In genomic region chr1:889774-890173, GRCh38 we compare ENCODE assay signal across 10 cellular contexts. TPM values are rescaled to one million over a fixed set of nuclear protein-coding genes. Genes with fewer than 3 reads are reported as not detected.
DNase-seq lines count a peak whose midpoint lies in the region; ATAC-seq lines count a peak whose summit lies in the region.
"Not testable (repeated sequence)": the region's sequence is repeated elsewhere in the genome, so short reads cannot be mapped to it uniquely, and the experiment has no call there.
"Had no signal": no experiment of that assay in that cellular context is flagged by ENCODE, and none has a peak within 500 bp of the region (broad histone marks: within the 10 kb centered on the region; RNA-seq: fewer than 3 reads in every experiment).

No MANE protein-coding gene starts in this region.

- not testable (repeated sequence) for DNase-seq in activated CD4-positive, alpha-beta T cell treated with anti-CD3 and anti-CD28 coated beads for 36 hours; activated CD8-positive, alpha-beta memory T cell treated with anti-CD3 and anti-CD28 coated beads, Interleukin-2, amount 10 ng/mL, durations not matched to agents 7 days and 5 days
- peak in 1 of 2 donors; percentile 32 for DNase-seq in activated T-cell treated with anti-CD3 and anti-CD28 coated beads, Interleukin-2, amount 50 U/mL, for 72 hours

- intact Hi-C loops in activated CD4-positive, alpha-beta T cell treated with anti-CD3 and anti-CD28 coated beads for 36 hours (cut with DNase I, micrococcal nuclease), result not testable (repeated sequence)

- peaks cover 31% of the 10 kb centered on the region for H3K27me3 Mint-ChIP-seq in activated CD4-positive, alpha-beta T cell treated with anti-CD3 and anti-CD28 coated beads for 36 hours
- H3K27me3 Mint-ChIP-seq in activated CD8-positive, alpha-beta memory T cell treated with anti-CD3 and anti-CD28 coated beads, Interleukin-2, amount 10 ng/mL, durations not matched to agents 7 days and 5 days, result peaks cover 54% of the 10 kb centered on the region
- H3K27me3 Mint-ChIP-seq in activated T-cell treated with anti-CD3 and anti-CD28 coated beads, Interleukin-2, amount 50 U/mL, for 72 hours (ENCODE audit: low read depth), result peaks cover 41% of the 10 kb centered on the region
- H3K27me3 Mint-ChIP-seq in activated T-helper 17 cell treated with anti-CD3 and anti-CD28 coated beads, Interleukin-2, amount 50 U/mL, for 72 hours, result peaks cover 24% of the 10 kb centered on the region

- CTCF ChIA-PET in activated CD4-positive, alpha-beta T cell treated with anti-CD3 and anti-CD28 coated beads for 36 hours (lab: Charles Lee), result interaction anchor here (1.2 kb wide), 1 partner anchor 16 kb away, joined by 3 read pairs; no protein-coding TSS in a partner anchor
- CTCF ChIA-PET in activated CD8-positive, alpha-beta memory T cell treated with anti-CD3 and anti-CD28 coated beads, Interleukin-2, amount 10 ng/mL, durations not matched to agents 7 days and 5 days (lab: Charles Lee), result interaction anchor here (1.1 to 1.3 kb wide), 3 partner anchors 14 to 16 kb away, joined by 3 to 5 read pairs (median 4); no protein-coding TSS in a partner anchor

- not testable (repeated sequence) for H3K27ac Mint-ChIP-seq in activated CD4-positive, alpha-beta T cell treated with anti-CD3 and anti-CD28 coated beads for 36 hours; activated T-cell treated with anti-CD3 and anti-CD28 coated beads, Interleukin-2, amount 50 U/mL, for 72 hours; activated T-helper 17 cell treated with anti-CD3 and anti-CD28 coated beads, Interleukin-2, amount 50 U/mL, for 72 hours
- peak overlapping the region; percentile 76 for H3K27ac Mint-ChIP-seq in activated CD8-positive, alpha-beta memory T cell treated with anti-CD3 and anti-CD28 coated beads, Interleukin-2, amount 10 ng/mL, durations not matched to agents 7 days and 5 days

- peaks cover 12% of the 10 kb centered on the region for H3K4me1 Mint-ChIP-seq in activated CD4-positive, alpha-beta T cell treated with anti-CD3 and anti-CD28 coated beads for 36 hours
- peaks cover 24% of the 10 kb centered on the region for H3K4me1 Mint-ChIP-seq in activated CD8-positive, alpha-beta memory T cell treated with anti-CD3 and anti-CD28 coated beads, Interleukin-2, amount 10 ng/mL, durations not matched to agents 7 days and 5 days
- H3K4me1 Mint-ChIP-seq in activated T-cell treated with anti-CD3 and anti-CD28 coated beads, Interleukin-2, amount 50 U/mL, for 72 hours (ENCODE audit: low read depth), result peaks cover 19% of the 10 kb centered on the region
- H3K4me1 Mint-ChIP-seq in activated T-helper 17 cell treated with anti-CD3 and anti-CD28 coated beads, Interleukin-2, amount 50 U/mL, for 72 hours, result not testable (repeated sequence)

- POLR2A ChIA-PET in activated CD4-positive, alpha-beta T cell treated with anti-CD3 and anti-CD28 coated beads for 36 hours (lab: Charles Lee), result not testable (repeated sequence)

- H3K4me3 Mint-ChIP-seq in activated CD4-positive, alpha-beta T cell treated with anti-CD3 and anti-CD28 coated beads for 36 hours; activated CD8-positive, alpha-beta memory T cell treated with anti-CD3 and anti-CD28 coated beads, Interleukin-2, amount 10 ng/mL, durations not matched to agents 7 days and 5 days: not testable (repeated sequence)
- H3K4me3 Mint-ChIP-seq in activated T-cell treated with anti-CD3 and anti-CD28 coated beads, Interleukin-2, amount 50 U/mL, for 72 hours, result peak overlapping the region; percentile 25 to 51
- H3K4me3 Mint-ChIP-seq in activated T-helper 17 cell treated with anti-CD3 and anti-CD28 coated beads, Interleukin-2, amount 50 U/mL, for 72 hours, result peak overlapping the region; percentile 32

- H3K36me3 Mint-ChIP-seq in activated CD4-positive, alpha-beta T cell treated with anti-CD3 and anti-CD28 coated beads for 36 hours (ENCODE audit: low read depth); activated CD8-positive, alpha-beta memory T cell treated with anti-CD3 and anti-CD28 coated beads, Interleukin-2, amount 10 ng/mL, durations not matched to agents 7 days and 5 days; activated T-cell treated with anti-CD3 and anti-CD28 coated beads, Interleukin-2, amount 50 U/mL, for 72 hours (ENCODE audit: insufficient read depth in 2 of 2); activated T-helper 17 cell treated with anti-CD3 and anti-CD28 coated beads, Interleukin-2, amount 50 U/mL, for 72 hours (ENCODE audit: low read depth): not testable (repeated sequence)

- H3K9me3 Mint-ChIP-seq in activated CD4-positive, alpha-beta T cell treated with anti-CD3 and anti-CD28 coated beads for 36 hours (ENCODE audit: low read depth); activated CD8-positive, alpha-beta memory T cell treated with anti-CD3 and anti-CD28 coated beads, Interleukin-2, amount 10 ng/mL, durations not matched to agents 7 days and 5 days (ENCODE audit: low read depth); activated T-cell treated with anti-CD3 and anti-CD28 coated beads, Interleukin-2, amount 50 U/mL, for 72 hours; activated T-helper 17 cell treated with anti-CD3 and anti-CD28 coated beads, Interleukin-2, amount 50 U/mL, for 72 hours: not testable (repeated sequence)

- peak; percentile 12 for ATAC-seq in activated CD4-positive, alpha-beta T cell treated with anti-CD3 and anti-CD28 coated beads for 36 hours
- peak; percentile 12 for ATAC-seq in activated CD8-positive, alpha-beta memory T cell treated with anti-CD3 and anti-CD28 coated beads, Interleukin-2, amount 10 ng/mL, durations not matched to agents 7 days and 5 days
- peak; percentile 53 to 54 for ATAC-seq in activated T-cell treated with anti-CD3 and anti-CD28 coated beads, Interleukin-2, amount 50 U/mL, for 72 hours (replicated peaks in 1 of 2)
- peak; percentile 60 for ATAC-seq in activated T-helper 17 cell treated with anti-CD3 and anti-CD28 coated beads, Interleukin-2, amount 50 U/mL, for 72 hours (replicated peaks)

RNA-seq across cellular contexts. Expression of gene SAMD11, which starts 33.9 kb away (rescaled TPM):
- not detected for total RNA-seq in activated CD4-positive, alpha-beta T cell treated with anti-CD3 and anti-CD28 coated beads for 36 hours
- total RNA-seq in activated CD8-positive, alpha-beta memory T cell treated with anti-CD3 and anti-CD28 coated beads, Interleukin-2, amount 10 ng/mL, durations not matched to agents 7 days and 5 days, result under 1 TPM in 1 of 2 experiments, not detected in 1; 0.61 TPM
- total RNA-seq in activated T-cell treated with anti-CD3 and anti-CD28 coated beads, Interleukin-2, amount 50 U/mL, for 72 hours, result under 1 TPM; 0.12 to 0.17 TPM
- not detected for total RNA-seq in activated T-helper 17 cell treated with anti-CD3 and anti-CD28 coated beads, Interleukin-2, amount 50 U/mL, for 72 hours
- total RNA-seq: B cell; CD4-positive, alpha-beta memory T cell; CD4-positive, alpha-beta T cell; CD4-positive, CD25-positive, alpha-beta regulatory T cell; CD8-positive, alpha-beta memory T cell; CD8-positive, alpha-beta T cell had no signal
